ENCODE assay signal across 8 cellular contexts in genomic region chr3:48194446-48195071, GRCh38. TPM values are rescaled to one million over a fixed set of nuclear protein-coding genes. Genes with fewer than 3 reads are reported as not detected.
DNase-seq lines count a peak whose midpoint lies in the region; ATAC-seq and TF ChIP-seq lines count a peak whose summit lies in the region.

No MANE protein-coding gene starts in this region.

- TF ChIP-seq CTCF in MCF 10A (IDR thresholded peaks at IDR 0.05; ENCODE audit: unreplicated experiment), result peak; percentile 94

- H3K27me3 Mint-ChIP-seq in MCF 10A (ENCODE audit: insufficient read depth, unreplicated experiment), result no peaks in the 10 kb centered on the region

- no TSS peak for BruUV-seq in MCF 10A (replicated peaks; lab: Mats Ljungman, UMichigan)

- H3K4me3 Mint-ChIP-seq in MCF 10A (ENCODE audit: unreplicated experiment), result no peak overlapping the region

- H3K27ac Mint-ChIP-seq in MCF 10A (ENCODE audit: low read depth, unreplicated experiment), result no peak overlapping the region

- no peak overlapping the region for H3K4me3 ChIP-seq in NT2/D1 (ENCODE audit: insufficient read length, low read depth)

- CTCF ChIA-PET in MCF 10A (lab: Yijun Ruan, JAX), result interaction anchor here (0.5 to 4.8 kb wide), 30 partner anchors 11 to 779 kb away, joined by 3 to 65 read pairs (median 5); partner anchors contain the start of genes CAMP, CCDC51 and TMA7

- H3K4me1 ChIP-seq in NT2/D1 (ENCODE audit: insufficient read depth, insufficient read length), result peaks cover 17% of the 10 kb centered on the region

- ATAC-seq in stimulated activated naive CD8-positive, alpha-beta T cell treated with anti-CD3 and anti-CD28 coated beads, Interleukin-15, Interleukin-2, amounts not matched to agents 100 U/mL and 50 U/mL, for 24 hours, result peak; percentile 14
- ATAC-seq in HG02973 (IDR thresholded peaks at IDR 0.05; ENCODE audit: unreplicated experiment), result no peak

- H3K9me3 Mint-ChIP-seq in MCF 10A (ENCODE audit: unreplicated experiment), result no peaks in the 10 kb centered on the region

- no peaks in the 10 kb centered on the region for H3K36me3 Mint-ChIP-seq in MCF 10A (ENCODE audit: insufficient read depth, unreplicated experiment)

- no peaks in the 10 kb centered on the region for H3K36me3 ChIP-seq in NT2/D1 (ENCODE audit: insufficient read depth, insufficient read length, low read length)

- H3K4me1 Mint-ChIP-seq in MCF 10A (ENCODE audit: insufficient read depth, unreplicated experiment), result no peaks in the 10 kb centered on the region

- intact Hi-C loops in MCF 10A (cut with micrococcal nuclease), result loop anchor here (1.0 to 5.0 kb wide), 4 partner anchors 38 to 353 kb away; no protein-coding TSS in a partner anchor

- DNase-seq in DMS53 (lab: John Stamatoyannopoulos, UW), result peak; percentile 73
- DNase-seq in HPDE6-E6E7 (ENCODE audit: extremely low spot score), result peak; percentile 29
- peak; percentile 65 for DNase-seq in NT2/D1 (ENCODE audit: low read depth, low spot score)
- DNase-seq in MCF 10A (ENCODE audit: unreplicated experiment), result peak; percentile 87
- peak; percentile 76 for DNase-seq in inferior parietal cortex (ENCODE audit: extremely low spot score)
- DNase-seq in stimulated activated naive CD8-positive, alpha-beta T cell treated with anti-CD3 and anti-CD28 coated beads, Interleukin-15, Interleukin-2, amounts not matched to agents 100 U/mL and 50 U/mL, for 24 hours, result peak; percentile 55
- DNase-seq in T-helper 1 cell, result no peak

- H3K9me3 ChIP-seq in NT2/D1 (ENCODE audit: insufficient read depth, low read length), result no peaks in the 10 kb centered on the region

- H3K9ac ChIP-seq in NT2/D1 (ENCODE audit: insufficient read length, low read depth), result no peak overlapping the region

- no peaks in the 10 kb centered on the region for H3K27me3 ChIP-seq in NT2/D1 (ENCODE audit: insufficient read depth, insufficient read length)

- POLR2A ChIA-PET in MCF 10A (lab: Yijun Ruan, JAX), result interaction anchor here (0.6 to 2.0 kb wide), 10 partner anchors 47 to 694 kb away, joined by 3 to 11 read pairs (median 6); partner anchors contain the start of genes CCDC51, TMA7 and ZNF589

RNA-seq across cellular contexts. Expression of gene CDC25A, which starts 6.3 kb away (rescaled TPM):
- 7.3 and 8.6 TPM in 2 replicates for total RNA-seq in MCF 10A (2022)

RNA-seq across cellular contexts. Expression of gene CAMP, which starts 28.7 kb away (rescaled TPM):
- 0.72 and 2.4 TPM in 2 replicates for total RNA-seq in MCF 10A (2022)

RNA-seq across cellular contexts. Expression of gene ZNF589, which starts 46.3 kb away (rescaled TPM):
- total RNA-seq in MCF 10A (2022), result 5.6 and 5.7 TPM in 2 replicates

Comparison
In these comparisons a context has a peak if more than half of its experiments do, and no peak if none do; other contexts are left out.
1. DNase-seq: peak in DMS53 (single experiment), HPDE6-E6E7 (single experiment), NT2/D1 (single experiment), MCF 10A (single experiment), inferior parietal cortex (single experiment) and stimulated activated naive CD8-positive, alpha-beta T cell treated with anti-CD3 and anti-CD28 coated beads, Interleukin-15, Interleukin-2, amounts not matched to agents 100 U/mL and 50 U/mL, for 24 hours (single experiment); none in T-helper 1 cell (0 of 5).